ENCODE assay signal across 1 cellular context in the genomic region with DNA sequence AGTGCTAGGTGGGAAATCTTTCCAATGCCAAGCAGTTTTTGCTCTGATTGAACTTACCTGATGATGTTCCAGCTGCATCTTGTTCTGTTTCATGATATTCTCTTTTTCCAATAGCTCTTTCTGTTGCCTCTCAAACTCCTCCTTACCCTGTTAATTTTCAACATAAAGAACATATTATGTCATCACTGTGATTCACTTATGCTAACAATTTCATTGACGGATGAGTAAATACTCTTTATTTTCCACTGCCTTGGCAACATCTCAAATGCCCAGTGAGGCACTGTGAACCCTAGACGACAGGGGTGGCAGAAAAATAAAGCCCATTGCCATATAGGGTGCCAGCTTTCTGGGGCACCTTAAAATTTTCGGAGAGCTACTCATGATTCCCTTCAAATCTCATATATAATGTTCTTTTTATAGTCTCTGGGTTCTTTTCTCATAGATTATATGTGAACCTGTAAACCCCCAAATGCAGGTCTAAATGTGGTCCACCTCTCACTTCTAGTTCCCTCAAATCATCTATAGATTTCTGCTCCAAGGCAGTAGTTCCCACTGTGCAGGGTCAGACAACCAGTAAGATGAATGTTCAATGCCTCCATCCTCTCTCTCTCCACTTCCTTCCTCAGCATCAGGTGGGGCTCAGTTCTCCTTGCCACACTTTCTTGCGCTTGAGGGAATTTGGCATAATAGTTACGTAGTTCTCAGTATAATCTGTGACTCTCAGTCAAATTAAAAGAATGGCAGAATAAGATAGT.
TF ChIP-seq lines count a peak whose summit lies in the region.

No MANE protein-coding gene starts in this region.

TF ChIP-seq in HepG2, 621 proteins besides CTCF, POLR2A, EP300 and RAD21 (continued from another document):
- peak; percentile 55; the same call in 1 of the 2 replicates for TF ChIP-seq FOXA3 (CRISPR knock-in tag; IDR thresholded peaks at IDR 0.05)
- no peak for TF ChIP-seq SOX13 (IDR thresholded peaks at IDR 0.05)
- peak in 1 of 2 experiments; percentile 6; a peak in 1 of 4 replicates for TF ChIP-seq SOX13 (CRISPR knock-in tag; conservative IDR thresholded peaks at IDR 0.05 in 1 of 2, IDR thresholded peaks at IDR 0.05 in 1 of 2)
- no peak for TF ChIP-seq ZNF263 (CRISPR knock-in tag; IDR thresholded peaks at IDR 0.05)
- TF ChIP-seq ZFP41 (CRISPR knock-in tag; IDR thresholded peaks at IDR 0.05; ENCODE audit: borderline replicate concordance), result no peak
- no peak for TF ChIP-seq MIXL1 (CRISPR knock-in tag; IDR thresholded peaks at IDR 0.05)
- no peak for TF ChIP-seq ZNF605 (CRISPR knock-in tag; IDR thresholded peaks at IDR 0.05)
- TF ChIP-seq CREB1 (IDR thresholded peaks at IDR 0.05), result peak; percentile 74; the same call in 1 of the 2 replicates
- peak; percentile 56; the same call in 1 of the 2 replicates for TF ChIP-seq CREB1 (CRISPR knock-in tag; IDR thresholded peaks at IDR 0.05)
- peak; percentile 66 for TF ChIP-seq SSRP1 (CRISPR knock-in tag; IDR thresholded peaks at IDR 0.05)
- TF ChIP-seq, protein P1, sequence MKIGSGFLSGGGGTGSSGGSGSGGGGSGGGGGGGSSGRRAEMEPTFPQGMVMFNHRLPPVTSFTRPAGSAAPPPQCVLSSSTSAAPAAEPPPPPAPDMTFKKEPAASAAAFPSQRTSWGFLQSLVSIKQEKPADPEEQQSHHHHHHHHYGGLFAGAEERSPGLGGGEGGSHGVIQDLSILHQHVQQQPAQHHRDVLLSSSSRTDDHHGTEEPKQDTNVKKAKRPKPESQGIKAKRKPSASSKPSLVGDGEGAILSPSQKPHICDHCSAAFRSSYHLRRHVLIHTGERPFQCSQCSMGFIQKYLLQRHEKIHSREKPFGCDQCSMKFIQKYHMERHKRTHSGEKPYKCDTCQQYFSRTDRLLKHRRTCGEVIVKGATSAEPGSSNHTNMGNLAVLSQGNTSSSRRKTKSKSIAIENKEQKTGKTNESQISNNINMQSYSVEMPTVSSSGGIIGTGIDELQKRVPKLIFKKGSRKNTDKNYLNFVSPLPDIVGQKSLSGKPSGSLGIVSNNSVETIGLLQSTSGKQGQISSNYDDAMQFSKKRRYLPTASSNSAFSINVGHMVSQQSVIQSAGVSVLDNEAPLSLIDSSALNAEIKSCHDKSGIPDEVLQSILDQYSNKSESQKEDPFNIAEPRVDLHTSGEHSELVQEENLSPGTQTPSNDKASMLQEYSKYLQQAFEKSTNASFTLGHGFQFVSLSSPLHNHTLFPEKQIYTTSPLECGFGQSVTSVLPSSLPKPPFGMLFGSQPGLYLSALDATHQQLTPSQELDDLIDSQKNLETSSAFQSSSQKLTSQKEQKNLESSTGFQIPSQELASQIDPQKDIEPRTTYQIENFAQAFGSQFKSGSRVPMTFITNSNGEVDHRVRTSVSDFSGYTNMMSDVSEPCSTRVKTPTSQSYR (CRISPR knock-in tag; IDR thresholded peaks at IDR 0.05; ENCODE audit: borderline replicate concordance), result no peak
- 0 out of 2 replicates have a peak, but pooled peaks have one; percentile 29 for TF ChIP-seq CEBPG (CRISPR knock-in tag; IDR thresholded peaks at IDR 0.05)
- no peak for TF ChIP-seq NR2F2 (IDR thresholded peaks at IDR 0.05; ENCODE audit: borderline replicate concordance, low read depth)
- TF ChIP-seq POLR2G (IDR thresholded peaks at IDR 0.05; ENCODE audit: low read depth, low read length), result peak; percentile 48; the same call in 1 of the 2 replicates
- peak; percentile 57; the same call in 1 of the 2 replicates for TF ChIP-seq ATF7 (IDR thresholded peaks at IDR 0.05)
- no peak for TF ChIP-seq ATF7 (CRISPR knock-in tag; IDR thresholded peaks at IDR 0.05)
- TF ChIP-seq EEA1 (CRISPR knock-in tag; IDR thresholded peaks at IDR 0.05; ENCODE audit: borderline replicate concordance), result no peak
- TF ChIP-seq, protein P2, sequence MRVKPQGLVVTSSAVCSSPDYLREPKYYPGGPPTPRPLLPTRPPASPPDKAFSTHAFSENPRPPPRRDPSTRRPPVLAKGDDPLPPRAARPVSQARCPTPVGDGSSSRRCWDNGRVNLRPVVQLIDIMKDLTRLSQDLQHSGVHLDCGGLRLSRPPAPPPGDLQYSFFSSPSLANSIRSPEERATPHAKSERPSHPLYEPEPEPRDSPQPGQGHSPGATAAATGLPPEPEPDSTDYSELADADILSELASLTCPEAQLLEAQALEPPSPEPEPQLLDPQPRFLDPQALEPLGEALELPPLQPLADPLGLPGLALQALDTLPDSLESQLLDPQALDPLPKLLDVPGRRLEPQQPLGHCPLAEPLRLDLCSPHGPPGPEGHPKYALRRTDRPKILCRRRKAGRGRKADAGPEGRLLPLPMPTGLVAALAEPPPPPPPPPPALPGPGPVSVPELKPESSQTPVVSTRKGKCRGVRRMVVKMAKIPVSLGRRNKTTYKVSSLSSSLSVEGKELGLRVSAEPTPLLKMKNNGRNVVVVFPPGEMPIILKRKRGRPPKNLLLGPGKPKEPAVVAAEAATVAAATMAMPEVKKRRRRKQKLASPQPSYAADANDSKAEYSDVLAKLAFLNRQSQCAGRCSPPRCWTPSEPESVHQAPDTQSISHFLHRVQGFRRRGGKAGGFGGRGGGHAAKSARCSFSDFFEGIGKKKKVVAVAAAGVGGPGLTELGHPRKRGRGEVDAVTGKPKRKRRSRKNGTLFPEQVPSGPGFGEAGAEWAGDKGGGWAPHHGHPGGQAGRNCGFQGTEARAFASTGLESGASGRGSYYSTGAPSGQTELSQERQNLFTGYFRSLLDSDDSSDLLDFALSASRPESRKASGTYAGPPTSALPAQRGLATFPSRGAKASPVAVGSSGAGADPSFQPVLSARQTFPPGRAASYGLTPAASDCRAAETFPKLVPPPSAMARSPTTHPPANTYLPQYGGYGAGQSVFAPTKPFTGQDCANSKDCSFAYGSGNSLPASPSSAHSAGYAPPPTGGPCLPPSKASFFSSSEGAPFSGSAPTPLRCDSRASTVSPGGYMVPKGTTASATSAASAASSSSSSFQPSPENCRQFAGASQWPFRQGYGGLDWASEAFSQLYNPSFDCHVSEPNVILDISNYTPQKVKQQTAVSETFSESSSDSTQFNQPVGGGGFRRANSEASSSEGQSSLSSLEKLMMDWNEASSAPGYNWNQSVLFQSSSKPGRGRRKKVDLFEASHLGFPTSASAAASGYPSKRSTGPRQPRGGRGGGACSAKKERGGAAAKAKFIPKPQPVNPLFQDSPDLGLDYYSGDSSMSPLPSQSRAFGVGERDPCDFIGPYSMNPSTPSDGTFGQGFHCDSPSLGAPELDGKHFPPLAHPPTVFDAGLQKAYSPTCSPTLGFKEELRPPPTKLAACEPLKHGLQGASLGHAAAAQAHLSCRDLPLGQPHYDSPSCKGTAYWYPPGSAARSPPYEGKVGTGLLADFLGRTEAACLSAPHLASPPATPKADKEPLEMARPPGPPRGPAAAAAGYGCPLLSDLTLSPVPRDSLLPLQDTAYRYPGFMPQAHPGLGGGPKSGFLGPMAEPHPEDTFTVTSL (CRISPR knock-in tag; IDR thresholded peaks at IDR 0.05; ENCODE audit: borderline replicate concordance), result peak; percentile 49; the same call in 1 of the 2 replicates
- TF ChIP-seq, protein P3, sequence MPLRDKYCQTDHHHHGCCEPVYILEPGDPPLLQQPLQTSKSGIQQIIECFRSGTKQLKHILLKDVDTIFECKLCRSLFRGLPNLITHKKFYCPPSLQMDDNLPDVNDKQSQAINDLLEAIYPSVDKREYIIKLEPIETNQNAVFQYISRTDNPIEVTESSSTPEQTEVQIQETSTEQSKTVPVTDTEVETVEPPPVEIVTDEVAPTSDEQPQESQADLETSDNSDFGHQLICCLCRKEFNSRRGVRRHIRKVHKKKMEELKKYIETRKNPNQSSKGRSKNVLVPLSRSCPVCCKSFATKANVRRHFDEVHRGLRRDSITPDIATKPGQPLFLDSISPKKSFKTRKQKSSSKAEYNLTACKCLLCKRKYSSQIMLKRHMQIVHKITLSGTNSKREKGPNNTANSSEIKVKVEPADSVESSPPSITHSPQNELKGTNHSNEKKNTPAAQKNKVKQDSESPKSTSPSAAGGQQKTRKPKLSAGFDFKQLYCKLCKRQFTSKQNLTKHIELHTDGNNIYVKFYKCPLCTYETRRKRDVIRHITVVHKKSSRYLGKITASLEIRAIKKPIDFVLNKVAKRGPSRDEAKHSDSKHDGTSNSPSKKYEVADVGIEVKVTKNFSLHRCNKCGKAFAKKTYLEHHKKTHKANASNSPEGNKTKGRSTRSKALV (CRISPR knock-in tag; IDR thresholded peaks at IDR 0.05), result 0 out of 2 replicates have a peak, but pooled peaks have one; percentile 22
- TF ChIP-seq, protein P4, sequence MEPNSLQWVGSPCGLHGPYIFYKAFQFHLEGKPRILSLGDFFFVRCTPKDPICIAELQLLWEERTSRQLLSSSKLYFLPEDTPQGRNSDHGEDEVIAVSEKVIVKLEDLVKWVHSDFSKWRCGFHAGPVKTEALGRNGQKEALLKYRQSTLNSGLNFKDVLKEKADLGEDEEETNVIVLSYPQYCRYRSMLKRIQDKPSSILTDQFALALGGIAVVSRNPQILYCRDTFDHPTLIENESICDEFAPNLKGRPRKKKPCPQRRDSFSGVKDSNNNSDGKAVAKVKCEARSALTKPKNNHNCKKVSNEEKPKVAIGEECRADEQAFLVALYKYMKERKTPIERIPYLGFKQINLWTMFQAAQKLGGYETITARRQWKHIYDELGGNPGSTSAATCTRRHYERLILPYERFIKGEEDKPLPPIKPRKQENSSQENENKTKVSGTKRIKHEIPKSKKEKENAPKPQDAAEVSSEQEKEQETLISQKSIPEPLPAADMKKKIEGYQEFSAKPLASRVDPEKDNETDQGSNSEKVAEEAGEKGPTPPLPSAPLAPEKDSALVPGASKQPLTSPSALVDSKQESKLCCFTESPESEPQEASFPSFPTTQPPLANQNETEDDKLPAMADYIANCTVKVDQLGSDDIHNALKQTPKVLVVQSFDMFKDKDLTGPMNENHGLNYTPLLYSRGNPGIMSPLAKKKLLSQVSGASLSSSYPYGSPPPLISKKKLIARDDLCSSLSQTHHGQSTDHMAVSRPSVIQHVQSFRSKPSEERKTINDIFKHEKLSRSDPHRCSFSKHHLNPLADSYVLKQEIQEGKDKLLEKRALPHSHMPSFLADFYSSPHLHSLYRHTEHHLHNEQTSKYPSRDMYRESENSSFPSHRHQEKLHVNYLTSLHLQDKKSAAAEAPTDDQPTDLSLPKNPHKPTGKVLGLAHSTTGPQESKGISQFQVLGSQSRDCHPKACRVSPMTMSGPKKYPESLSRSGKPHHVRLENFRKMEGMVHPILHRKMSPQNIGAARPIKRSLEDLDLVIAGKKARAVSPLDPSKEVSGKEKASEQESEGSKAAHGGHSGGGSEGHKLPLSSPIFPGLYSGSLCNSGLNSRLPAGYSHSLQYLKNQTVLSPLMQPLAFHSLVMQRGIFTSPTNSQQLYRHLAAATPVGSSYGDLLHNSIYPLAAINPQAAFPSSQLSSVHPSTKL (CRISPR knock-in tag; IDR thresholded peaks at IDR 0.05), result peak; percentile 53; the same call in 1 of the 2 replicates
- no peak for TF ChIP-seq SRSF1 (optimal IDR thresholded peaks at IDR 0.05; ENCODE audit: low read depth, low read length)
- TF ChIP-seq ZSCAN30 (CRISPR knock-in tag; IDR thresholded peaks at IDR 0.05), result no peak
- peak; percentile 92 for TF ChIP-seq RBM22 (optimal IDR thresholded peaks at IDR 0.05; ENCODE audit: low read length)
- 0 out of 2 replicates have a peak, but pooled peaks have one; percentile 17 for TF ChIP-seq ZNF431 (CRISPR knock-in tag; IDR thresholded peaks at IDR 0.05; ENCODE audit: borderline replicate concordance, low read depth)
- TF ChIP-seq, protein P5, sequence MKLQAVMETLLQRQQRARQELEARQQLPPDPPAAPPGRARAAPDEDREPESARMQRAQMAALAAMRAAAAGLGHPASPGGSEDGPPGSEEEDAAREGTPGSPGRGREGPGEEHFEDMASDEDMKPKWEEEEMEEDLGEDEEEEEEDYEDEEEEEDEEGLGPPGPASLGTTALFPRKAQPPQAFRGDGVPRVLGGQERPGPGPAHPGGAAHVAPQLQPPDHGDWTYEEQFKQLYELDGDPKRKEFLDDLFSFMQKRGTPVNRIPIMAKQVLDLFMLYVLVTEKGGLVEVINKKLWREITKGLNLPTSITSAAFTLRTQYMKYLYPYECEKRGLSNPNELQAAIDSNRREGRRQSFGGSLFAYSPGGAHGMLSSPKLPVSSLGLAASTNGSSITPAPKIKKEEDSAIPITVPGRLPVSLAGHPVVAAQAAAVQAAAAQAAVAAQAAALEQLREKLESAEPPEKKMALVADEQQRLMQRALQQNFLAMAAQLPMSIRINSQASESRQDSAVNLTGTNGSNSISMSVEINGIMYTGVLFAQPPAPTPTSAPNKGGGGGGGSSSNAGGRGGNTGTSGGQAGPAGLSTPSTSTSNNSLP (IDR thresholded peaks at IDR 0.05; ENCODE audit: low read depth, low read length), result peak; percentile 74; the same call in 1 of the 2 replicates
- TF ChIP-seq POLR2AphosphoS5 (IDR thresholded peaks at IDR 0.05; ENCODE audit: low read depth, low read length), result peak; percentile 13; the same call in 1 of the 2 replicates
- TF ChIP-seq ZFP36L1 (CRISPR knock-in tag; IDR thresholded peaks at IDR 0.05), result no peak
- no peak for TF ChIP-seq ZNF232 (CRISPR knock-in tag; IDR thresholded peaks at IDR 0.05; ENCODE audit: borderline replicate concordance)
- no peak for TF ChIP-seq BRD4 (CRISPR knock-in tag; IDR thresholded peaks at IDR 0.05)
- TF ChIP-seq HNRNPL (IDR thresholded peaks at IDR 0.05; ENCODE audit: low read depth, low read length), result peak; percentile 65; the same call in 1 of the 2 replicates
- peak; percentile 40 for TF ChIP-seq SAP130 (CRISPR knock-in tag; IDR thresholded peaks at IDR 0.05; ENCODE audit: low read depth)
- 0 out of 2 replicates have a peak, but pooled peaks have one; percentile 28 for TF ChIP-seq DNMT3B (CRISPR knock-in tag; conservative IDR thresholded peaks at IDR 0.05)
- TF ChIP-seq AGO1 (IDR thresholded peaks at IDR 0.05; ENCODE audit: low read depth, low read length, poor library complexity, severe bottlenecking), result no peak
- TF ChIP-seq, protein P6, sequence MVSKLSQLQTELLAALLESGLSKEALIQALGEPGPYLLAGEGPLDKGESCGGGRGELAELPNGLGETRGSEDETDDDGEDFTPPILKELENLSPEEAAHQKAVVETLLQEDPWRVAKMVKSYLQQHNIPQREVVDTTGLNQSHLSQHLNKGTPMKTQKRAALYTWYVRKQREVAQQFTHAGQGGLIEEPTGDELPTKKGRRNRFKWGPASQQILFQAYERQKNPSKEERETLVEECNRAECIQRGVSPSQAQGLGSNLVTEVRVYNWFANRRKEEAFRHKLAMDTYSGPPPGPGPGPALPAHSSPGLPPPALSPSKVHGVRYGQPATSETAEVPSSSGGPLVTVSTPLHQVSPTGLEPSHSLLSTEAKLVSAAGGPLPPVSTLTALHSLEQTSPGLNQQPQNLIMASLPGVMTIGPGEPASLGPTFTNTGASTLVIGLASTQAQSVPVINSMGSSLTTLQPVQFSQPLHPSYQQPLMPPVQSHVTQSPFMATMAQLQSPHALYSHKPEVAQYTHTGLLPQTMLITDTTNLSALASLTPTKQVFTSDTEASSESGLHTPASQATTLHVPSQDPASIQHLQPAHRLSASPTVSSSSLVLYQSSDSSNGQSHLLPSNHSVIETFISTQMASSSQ (IDR thresholded peaks at IDR 0.05; ENCODE audit: low read depth), result peak; percentile 52; the same call in 1 of the 2 replicates
- TF ChIP-seq, protein P6 (CRISPR knock-in tag; IDR thresholded peaks at IDR 0.05; ENCODE audit: borderline replicate concordance), result no peak
- TF ChIP-seq GATAD2A (CRISPR knock-in tag; IDR thresholded peaks at IDR 0.05), result peak; percentile 65
TF ChIP-seq in HepG2: peak in this region for 21.
